20 cellular contexts compared by ENCODE assay signal in the genomic region with DNA sequence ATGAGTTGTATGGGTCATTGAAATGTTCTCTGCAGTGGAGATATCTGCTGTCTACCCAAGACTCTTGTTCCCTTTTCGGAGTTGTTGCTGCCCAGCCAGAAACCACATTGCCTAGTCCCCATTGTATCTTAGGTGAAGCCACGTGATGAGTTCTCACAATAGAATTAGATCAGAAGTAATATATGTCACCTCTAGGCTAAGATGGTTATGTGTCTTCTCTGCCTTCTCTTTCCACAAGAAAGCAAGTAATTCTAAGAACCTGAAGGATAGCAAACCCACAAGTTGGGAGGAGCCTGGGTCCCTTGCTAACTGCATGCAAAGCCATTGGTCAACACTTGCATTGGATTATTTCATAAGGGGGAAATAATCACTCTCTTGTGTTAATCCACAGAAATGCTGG.
"Had no signal": no experiment of that assay in that cellular context is flagged by ENCODE, and none has a peak within 500 bp of the region (broad histone marks: within the 10 kb centered on the region; RNA-seq: fewer than 3 reads in every experiment).

No MANE protein-coding gene starts in this region.

- H3K4me2 ChIP-seq: KMS-11 had no signal

- H3K36me3 ChIP-seq: breast epithelium, SJSA1 had no signal

- H3K9me3 ChIP-seq: breast epithelium, SJSA1 had no signal

- H3K4me1 ChIP-seq: breast epithelium, SJSA1 had no signal

- H3K27ac ChIP-seq: breast epithelium, KMS-11, SJSA1 had no signal

- DNase-seq: activated CD4-positive, alpha-beta T cell treated with anti-CD3 and anti-CD28 coated beads for 4 hours; activated CD4-positive, alpha-beta T cell treated with anti-CD3 and anti-CD28 coated beads, Interleukin-2, amount 50 U/mL, for 4 hours; activated gamma-delta T cell treated with Interleukin-2 at 50 U/mL for 16 hours; activated naive CD4-positive, alpha-beta T cell treated with anti-CD3 and anti-CD28 coated beads, Interleukin-2, amount 10 ng/mL, durations not matched to agents 7 days and 5 days; activated naive CD8-positive, alpha-beta T cell treated with anti-CD3 and anti-CD28 coated beads for 36 hours; activated T-cell treated with anti-CD3 and anti-CD28 coated beads for 4 hours; activated T-cell treated with anti-CD3 and anti-CD28 coated beads, Interleukin-2, amount 50 U/mL, for 48 hours; aorta; caudate nucleus; IMR-90; NCI-H1048; NCI-H146; NCI-H187 treated with DMSO at 0.1 percent for 48 hours; NCI-H2081 treated with DMSO at 0.1 percent for 48 hours; NCI-H446; NCI-H524; RPMI8226 had no signal

- H3K4me3 ChIP-seq: breast epithelium, SJSA1 had no signal

- H3K9ac ChIP-seq: KMS-11 had no signal

- H3K27me3 ChIP-seq: breast epithelium, SJSA1 had no signal
